ENCODE assay signal across 10 cellular contexts in the genomic region with DNA sequence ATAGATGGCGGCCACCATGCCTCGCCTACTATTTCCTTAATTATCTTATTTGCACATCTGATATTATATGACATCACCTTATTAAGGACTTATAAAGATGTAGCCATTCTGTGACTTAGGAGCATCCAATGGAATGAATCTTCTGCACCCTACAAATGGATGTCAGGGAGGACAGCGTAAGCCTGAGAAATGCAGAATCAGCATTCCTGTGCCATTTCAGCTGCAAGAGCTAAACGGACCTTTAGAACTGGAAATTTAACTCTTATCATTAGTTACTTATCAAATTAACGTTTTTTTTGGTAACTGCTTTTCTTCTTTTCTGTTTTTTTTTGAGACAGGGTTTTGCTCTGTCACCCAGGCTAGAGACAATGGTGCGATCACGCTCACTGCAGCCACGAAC.
"Had no signal": no experiment of that assay in that cellular context is flagged by ENCODE, and none has a peak within 500 bp of the region (broad histone marks: within the 10 kb centered on the region; RNA-seq: fewer than 3 reads in every experiment).

No MANE protein-coding gene starts in this region.

- ATAC-seq: HCT116 had no signal

- H2AFZ ChIP-seq: GM23248 had no signal

- H3K36me3 ChIP-seq: HAP-1 had no signal

- H3K4me3 ChIP-seq: GM23248, HAP-1 had no signal

- H3K27ac ChIP-seq: GM23248, KMS-11 had no signal

- H3K4me1 ChIP-seq: HAP-1 had no signal

- FAIRE-seq: HTR-8/SVneo had no signal

- DNase-seq: GM23248, GOT3, H7, HFFc6, Karpas-422, KBM-7 had no signal

- H3K9me3 ChIP-seq: HAP-1 had no signal

- H3K9ac ChIP-seq: GM23248, KMS-11 had no signal

- H3K4me2 ChIP-seq: KMS-11 had no signal
